In the genomic region with DNA sequence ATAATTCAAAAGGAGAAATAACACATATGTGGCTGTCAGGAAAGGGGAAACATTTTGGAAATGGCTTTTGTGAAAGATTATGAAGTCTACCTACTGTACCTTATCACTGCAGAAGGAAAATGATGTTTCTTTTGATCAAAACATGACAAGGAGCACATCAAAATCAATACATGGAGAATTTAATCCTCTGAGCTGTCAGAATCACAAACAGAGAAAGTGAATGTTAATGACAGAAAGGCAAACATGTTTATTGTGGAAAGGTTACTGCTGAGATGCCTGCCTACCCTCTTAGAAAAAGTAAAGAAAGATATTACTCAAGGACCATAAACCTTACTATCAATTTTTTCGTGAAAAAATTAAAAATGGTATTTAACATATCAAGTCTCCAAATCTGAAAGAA, we compare ENCODE assay signal across 23 cellular contexts.
"Had no signal": no experiment of that assay in that cellular context is flagged by ENCODE, and none has a peak within 500 bp of the region (broad histone marks: within the 10 kb centered on the region; RNA-seq: fewer than 3 reads in every experiment).

No MANE protein-coding gene starts in this region.

- H3K27me3 ChIP-seq: colonic mucosa, dorsolateral prefrontal cortex, esophagus muscularis mucosa, esophagus squamous epithelium, foreskin keratinocyte, gastrocnemius medialis, gastroesophageal sphincter, heart left ventricle, heart right ventricle had no signal

- H3K36me3 ChIP-seq: colonic mucosa, esophagus muscularis mucosa, esophagus squamous epithelium, gastrocnemius medialis, gastroesophageal sphincter, heart left ventricle, heart right ventricle had no signal

- H3K27ac ChIP-seq: colonic mucosa, coronary artery, dorsolateral prefrontal cortex, epithelial cell of prostate, esophagus muscularis mucosa, esophagus squamous epithelium, foreskin keratinocyte, gastrocnemius medialis, gastroesophageal sphincter, heart left ventricle, heart right ventricle had no signal

- H3K4me1 ChIP-seq: colonic mucosa, esophagus muscularis mucosa, esophagus squamous epithelium, foreskin keratinocyte, gastrocnemius medialis, gastroesophageal sphincter, heart left ventricle, heart right ventricle had no signal

- H3K9me3 ChIP-seq: colonic mucosa, esophagus muscularis mucosa, esophagus squamous epithelium, gastrocnemius medialis, gastroesophageal sphincter, heart left ventricle, heart right ventricle had no signal

- DNase-seq: colonic mucosa; cortex of kidney; dermis blood vessel endothelial cell; dorsolateral prefrontal cortex; effector CD4-positive, alpha-beta T cell; effector CD8-positive, alpha-beta T cell; effector memory CD4-positive, alpha-beta T cell; effector memory CD8-positive, alpha-beta T cell; endodermal cell; erythroblast; esophagus squamous epithelium; foreskin fibroblast; foreskin keratinocyte; foreskin melanocyte; gastrocnemius medialis; glutamatergic neuron; head of caudate nucleus; heart left ventricle; heart right ventricle had no signal

- H3K4me3 ChIP-seq: colonic mucosa, coronary artery, dorsolateral prefrontal cortex, esophagus muscularis mucosa, esophagus squamous epithelium, gastrocnemius medialis, gastroesophageal sphincter, heart left ventricle, heart right ventricle had no signal
